In genomic region chr2:223058952-223059716, GRCh38 we compare ENCODE assay signal across 15 cellular contexts. TPM values are rescaled to one million over a fixed set of nuclear protein-coding genes. Genes with fewer than 3 reads are reported as not detected.
A peak's percentile ranks its signal among the peaks of the same experiment; 100 is the strongest.
DNase-seq lines count a peak whose midpoint lies in the region; ATAC-seq and TF ChIP-seq lines count a peak whose summit lies in the region.
"Had no signal": no experiment of that assay in that cellular context is flagged by ENCODE, and none has a peak within 500 bp of the region (broad histone marks: within the 10 kb centered on the region; RNA-seq: fewer than 3 reads in every experiment).

No MANE protein-coding gene starts in this region.

- DNase-seq in BE2C (peak; percentile 21), LHCN-M2 (ENCODE audit: low read depth) (peak; percentile 53), SHP77 (lab: John Stamatoyannopoulos, UW) (peak; percentile 87), foreskin keratinocyte (no peak), Peyer's patch (no peak)
- DNase-seq: activated CD8-positive, alpha-beta T cell treated with anti-CD3 and anti-CD28 coated beads, Interleukin-2, amount 10 ng/mL, durations not matched to agents 7 days and 5 days; activated naive CD4-positive, alpha-beta T cell treated with anti-CD3 and anti-CD28 coated beads, Interleukin-2, amount 10 ng/mL, durations not matched to agents 7 days and 5 days; NCI-H1436 treated with DMSO at 0.1 percent for 48 hours; stimulated activated CD4-positive, alpha-beta T cell treated with anti-CD3 and anti-CD28 coated beads, Interleukin-4, amount 100 ng/mL, for 24 hours; stimulated activated naive CD8-positive, alpha-beta T cell treated with anti-CD3 and anti-CD28 coated beads, Interleukin-15, Interleukin-2, amounts not matched to agents 100 U/mL and 50 U/mL, for 24 hours; T-helper 2 cell had no signal

- ATAC-seq in foreskin keratinocyte (peak; percentile 23), HG03354 (IDR thresholded peaks at IDR 0.05; ENCODE audit: poor library complexity, severe bottlenecking, unreplicated experiment) (no peak), HG02973 (IDR thresholded peaks at IDR 0.05; ENCODE audit: unreplicated experiment) (no peak), GM18520 (IDR thresholded peaks at IDR 0.05; ENCODE audit: unreplicated experiment) (no peak)
- ATAC-seq: activated CD8-positive, alpha-beta T cell treated with anti-CD3 and anti-CD28 coated beads, Interleukin-2, amount 10 ng/mL, durations not matched to agents 7 days and 5 days; stimulated activated naive CD8-positive, alpha-beta T cell treated with anti-CD3 and anti-CD28 coated beads, Interleukin-15, Interleukin-2, amounts not matched to agents 100 U/mL and 50 U/mL, for 24 hours had no signal

- no peak for TF ChIP-seq CTCF in BE2C (IDR thresholded peaks at IDR 0.05; ENCODE audit: low read depth, low read length)
- TF ChIP-seq CTCF in foreskin keratinocyte (conservative IDR thresholded peaks at IDR 0.05) = no peak
- TF ChIP-seq CTCF in Peyer's patch (IDR thresholded peaks at IDR 0.05) = no peak

- no peaks in the 10 kb centered on the region for H3K27me3 ChIP-seq in BE2C
- H3K27me3 ChIP-seq in foreskin keratinocyte = no peaks in the 10 kb centered on the region
- H3K27me3 ChIP-seq in Peyer's patch = no peaks in the 10 kb centered on the region

- no peaks in the 10 kb centered on the region for H3K9me3 ChIP-seq in BE2C
- H3K9me3 ChIP-seq in Peyer's patch = no peaks in the 10 kb centered on the region

- H3K4me1 ChIP-seq in BE2C (peaks cover 19% of the 10 kb centered on the region), foreskin keratinocyte (no peaks in the 10 kb centered on the region), Peyer's patch (no peaks in the 10 kb centered on the region)

- H3K27ac ChIP-seq in foreskin keratinocyte = no peak overlapping the region
- no peak overlapping the region for H3K27ac ChIP-seq in Peyer's patch

- TF ChIP-seq POLR2A in Peyer's patch (IDR thresholded peaks at IDR 0.05) = no peak

- H3K4me3 ChIP-seq in BE2C (ENCODE audit: low read depth, low read length) = no peak overlapping the region
- H3K4me3 ChIP-seq in Peyer's patch = no peak overlapping the region

- H3K36me3 ChIP-seq in BE2C (no peaks in the 10 kb centered on the region), Peyer's patch (no peaks in the 10 kb centered on the region)

RNA-seq across cellular contexts. Expression of gene KCNE4, which starts 7.1 kb away (rescaled TPM):
- polyA plus RNA-seq in BE2C (2012; ENCODE audit: insufficient read depth, insufficient read length, low read depth) = 1.3 TPM
- total RNA-seq in LHCN-M2 (2014; rRNA removed) = 4.0 and 6.3 TPM in 2 replicates
- polyA plus RNA-seq in LHCN-M2 (2012) = 8.3 TPM
- 0.14 TPM in 2 replicates for total RNA-seq in foreskin keratinocyte
- 0.09 and 0.10 TPM in 2 replicates for polyA plus RNA-seq in foreskin keratinocyte
- total RNA-seq in Peyer's patch = 1 to 10 TPM in 2 of 4 donors, under 1 TPM in 2; 0.35 to 2.5 (median 0.79) TPM
- total RNA-seq: activated CD8-positive, alpha-beta T cell treated with anti-CD3 and anti-CD28 coated beads, Interleukin-2, amount 10 ng/mL, durations not matched to agents 7 days and 5 days; pulmonary artery endothelial cell had no signal

Comparison
In these comparisons a context has a peak if more than half of its experiments do, and no peak if none do; other contexts are left out.
1. DNase-seq: peak in BE2C (single experiment), LHCN-M2 (single experiment) and SHP77 (2 of 2); none in foreskin keratinocyte (0 of 2) and Peyer's patch (0 of 3).